Comparison of ENCODE assay signal across 4 cellular contexts in genomic region chr4:72139997-72140396, GRCh38.
TF ChIP-seq lines count a peak whose summit lies in the region.
"Not testable (repeated sequence)": the region's sequence is repeated elsewhere in the genome, so short reads cannot be mapped to it uniquely, and the experiment has no call there.

No MANE protein-coding gene starts in this region.

TF ChIP-seq in HEK293, 187 proteins besides CTCF, POLR2A, EP300 and RAD21:
- peak; percentile 59 for TF ChIP-seq ATF2 (tag by site-specific recombination; IDR thresholded peaks at IDR 0.05; ENCODE audit: low read depth)

TF ChIP-seq in GM12878, 131 proteins besides CTCF, POLR2A, EP300 and RAD21:
- peak; percentile 89 for TF ChIP-seq ATF7 (IDR thresholded peaks at IDR 0.05; ENCODE audit: low read depth)

TF ChIP-seq in K562, 482 proteins besides CTCF, POLR2A, EP300 and RAD21:
- peak; percentile 69 for TF ChIP-seq ATF3 (IDR thresholded peaks at IDR 0.05)
- not testable (repeated sequence) for TF ChIP-seq ATF3 (CRISPR knock-in tag; conservative IDR thresholded peaks at IDR 0.05); JUND (IDR thresholded peaks at IDR 0.05; ENCODE audit: borderline replicate concordance, low read depth, low read length)
- TF ChIP-seq ATF7 (IDR thresholded peaks at IDR 0.05), result peak; percentile 90
- 0 out of 2 replicates have a peak, but pooled peaks have one; percentile 49 for TF ChIP-seq JUNB (CRISPR knock-in tag; conservative IDR thresholded peaks at IDR 0.05)
- TF ChIP-seq JUND (tag; IDR thresholded peaks at IDR 0.05; ENCODE audit: borderline replicate concordance, low read depth, low read length), result peak; percentile 14; the same call in 1 of the 3 replicates

TF ChIP-seq in HepG2, 621 proteins besides CTCF, POLR2A, EP300 and RAD21:
- TF ChIP-seq ATF7 (IDR thresholded peaks at IDR 0.05) (peak; percentile 97), CREB1 (IDR thresholded peaks at IDR 0.05) (peak; percentile 77)
- TF ChIP-seq ATF7, CREB1 (CRISPR knock-in tag; IDR thresholded peaks at IDR 0.05): not testable (repeated sequence)
